In genomic region chr17:51260237-51260959, GRCh38 we compare ENCODE assay signal across 8 cellular contexts. TPM values are rescaled to one million over a fixed set of nuclear protein-coding genes. Genes with fewer than 3 reads are reported as not detected.
A peak's percentile ranks its signal among the peaks of the same experiment; 100 is the strongest.
DNase-seq lines count a peak whose midpoint lies in the region; ATAC-seq and TF ChIP-seq lines count a peak whose summit lies in the region.

Gene UTP18 (plus strand): TSS chr17:51260546. CDS start chr17:51260585, 39 bp downstream.

- peaks cover 34 to 93% (median 85%) of the 10 kb centered on the region in 11 experiments; a peak in 21 of 22 replicates for H4K20me1 ChIP-seq in BLaER1 treated with 17β-estradiol and CSF1 and Interleukin-3, amounts not matched to agents 10 nM and 100 nM

- ATAC-seq in GM19328 (IDR thresholded peaks at IDR 0.05; ENCODE audit: unreplicated experiment) (peak; percentile 60), HG03469 (IDR thresholded peaks at IDR 0.05; ENCODE audit: unreplicated experiment) (peak; percentile 44), left colon (peak; percentile 89)

- H3K4me1 ChIP-seq in BLaER1 treated with 17β-estradiol and CSF1 and Interleukin-3, amounts not matched to agents 10 nM and 100 nM, result peaks cover 48 to 68% (median 51%) of the 10 kb centered on the region in 10 experiments
- peaks cover 18% of the 10 kb centered on the region for H3K4me1 ChIP-seq in colonic mucosa

- H3K9me3 ChIP-seq in BLaER1 treated with 17β-estradiol and CSF1 and Interleukin-3, amounts not matched to agents 10 nM and 100 nM (replicated peaks in 1 of 11), result no peaks in the 10 kb centered on the region
- no peaks in the 10 kb centered on the region for H3K9me3 ChIP-seq in colonic mucosa

- H3K27ac ChIP-seq in BLaER1 treated with 17β-estradiol and CSF1 and Interleukin-3, amounts not matched to agents 10 nM and 100 nM, result peak within 1 kb of the TSS; percentile 93 to 100 (median 98)
- H3K27ac ChIP-seq in colonic mucosa, result peak within 1 kb of the TSS; percentile 79

- peaks cover 38 to 66% (median 51%) of the 10 kb centered on the region in 11 experiments for H3K36me3 ChIP-seq in BLaER1 treated with 17β-estradiol and CSF1 and Interleukin-3, amounts not matched to agents 10 nM and 100 nM
- no peaks in the 10 kb centered on the region for H3K36me3 ChIP-seq in colonic mucosa

- peak within 1 kb of the TSS; percentile 72 to 98 (median 95) for H3K4me3 ChIP-seq in BLaER1 treated with 17β-estradiol and CSF1 and Interleukin-3, amounts not matched to agents 10 nM and 100 nM
- peak within 1 kb of the TSS; percentile 54 for H3K4me3 ChIP-seq in colonic mucosa

- intact Hi-C loops in colonic mucosa (cut with DNase I) (no loop called here), left colon (cut with DNase I, micrococcal nuclease) (no loop called here)

- DNase-seq in NCI-H526 (lab: John Stamatoyannopoulos, UW) (peak; percentile 98 to 99), colonic mucosa (peak; percentile 97), left colon (peak; percentile 96 to 98)
- DNase-seq in activated CD4-positive, alpha-beta T cell treated with anti-CD3 and anti-CD28 coated beads for 48 hours, result peak; percentile 97
- peak; percentile 93 for DNase-seq in stimulated activated CD4-positive, alpha-beta T cell treated with anti-CD3 and anti-CD28 coated beads, Interleukin-1b, Interleukin-23, amount 100 ng/mL, for 4 hours (ENCODE audit: low read depth in 2 of 2)

- TF ChIP-seq CTCF in colonic mucosa (IDR thresholded peaks at IDR 0.05), result no peak

- peak within 1 kb of the TSS; percentile 85 to 97 (median 96) for H3K4me2 ChIP-seq in BLaER1 treated with 17β-estradiol and CSF1 and Interleukin-3, amounts not matched to agents 10 nM and 100 nM

- peak within 1 kb of the TSS; percentile 96 to 99 (median 98) for H3K9ac ChIP-seq in BLaER1 treated with 17β-estradiol and CSF1 and Interleukin-3, amounts not matched to agents 10 nM and 100 nM
- peak within 1 kb of the TSS; percentile 88 to 93 for H3K9ac ChIP-seq in colonic mucosa (ENCODE audit: low read depth in 2 of 2, low read length in 2 of 2)

- no peaks in the 10 kb centered on the region for H3K27me3 ChIP-seq in BLaER1 treated with 17β-estradiol and CSF1 and Interleukin-3, amounts not matched to agents 10 nM and 100 nM
- H3K27me3 ChIP-seq in colonic mucosa, result no peaks in the 10 kb centered on the region

RNA-seq across cellular contexts. Expression of gene UTP18, which starts in this region (rescaled TPM):
- total RNA-seq in colonic mucosa (10 to 100 TPM; 20.0 to 30.9 TPM), left colon (10 to 100 TPM; 15.8 to 19.8 TPM)

Comparison
In these comparisons a context has a peak if more than half of its experiments do, and no peak if none do; other contexts are left out.
1. Peak in every context shown above with its lines: DNase-seq, ATAC-seq, H3K4me3 ChIP-seq and H3K27ac ChIP-seq.